14 cellular contexts compared by ENCODE assay signal in the genomic region with DNA sequence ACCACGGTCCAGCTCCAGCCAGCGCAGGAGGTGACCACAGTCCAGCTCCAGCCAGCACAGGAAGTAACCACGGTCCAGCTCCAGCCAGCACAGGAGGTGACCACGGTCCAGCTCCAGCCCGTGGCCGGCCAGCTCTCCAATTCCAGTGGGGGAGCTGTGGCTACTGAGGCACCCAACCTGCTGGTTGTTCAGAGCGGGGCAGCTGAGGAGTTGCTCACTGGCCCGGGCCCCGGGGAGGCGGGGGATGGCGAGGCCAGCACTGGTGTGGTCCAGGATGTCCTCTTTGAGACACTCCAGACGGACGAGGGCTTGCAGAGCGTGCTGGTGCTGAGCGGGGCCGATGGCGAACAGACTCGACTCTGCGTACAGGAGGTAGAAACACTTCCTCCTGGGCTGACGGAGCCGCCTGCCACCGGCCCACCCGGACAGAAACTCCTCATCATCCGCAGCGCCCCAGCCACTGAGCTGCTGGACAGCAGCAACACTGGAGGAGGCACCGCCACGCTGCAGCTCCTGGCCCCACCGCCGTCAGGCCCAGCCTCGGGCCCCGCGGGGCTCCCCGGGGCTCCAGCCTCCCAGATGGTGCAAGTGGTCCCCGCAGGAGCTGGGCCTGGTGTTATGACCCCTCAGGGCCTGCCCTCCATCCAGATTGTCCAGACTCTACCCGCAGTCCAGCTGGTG. TPM values are rescaled to one million over a fixed set of nuclear protein-coding genes. Genes with fewer than 3 reads are reported as not detected.
DNase-seq lines count a peak whose midpoint lies in the region; TF ChIP-seq lines count a peak whose summit lies in the region.
"Had no signal": no experiment of that assay in that cellular context is flagged by ENCODE, and none has a peak within 500 bp of the region (broad histone marks: within the 10 kb centered on the region; RNA-seq: fewer than 3 reads in every experiment).

No MANE protein-coding gene starts in this region.

- H3K27me3 Mint-ChIP-seq in activated CD4-positive, alpha-beta T cell treated with anti-CD3 and anti-CD28 coated beads, Interleukin-2, amount 10 ng/mL, durations not matched to agents 24 days and 14 days = no peaks in the 10 kb centered on the region

- H3K9ac ChIP-seq in fibroblast of lung (ENCODE audit: insufficient read depth, low read length) = peak overlapping the region; percentile 91

- H3K4me3 ChIP-seq in OCI-LY7 (ENCODE audit: low read depth, low read length, poor library complexity, severe bottlenecking) = peak overlapping the region; percentile 76
- H3K4me3 ChIP-seq in fibroblast of lung (replicated peaks in 1 of 4; ENCODE audit: control extremely low read depth in 1 of 4, insufficient read depth in 1 of 4, low read depth in 3 of 4, low read length in 4 of 4) = no peak overlapping the region
- no peak overlapping the region for H3K4me3 ChIP-seq in sigmoid colon

- H3K27ac Mint-ChIP-seq in activated CD4-positive, alpha-beta T cell treated with anti-CD3 and anti-CD28 coated beads, Interleukin-2, amount 10 ng/mL, durations not matched to agents 24 days and 14 days = no peak overlapping the region

- peak overlapping the region; percentile 82 for H3K4me3 Mint-ChIP-seq in activated CD4-positive, alpha-beta T cell treated with anti-CD3 and anti-CD28 coated beads, Interleukin-2, amount 10 ng/mL, durations not matched to agents 24 days and 14 days

- POLR2A ChIA-PET in OCI-LY7 (lab: Charles Lee) = no interaction called here
- POLR2A ChIA-PET in GM10248 (lab: Yijun Ruan, JAX) = no interaction called here

- no peak for TF ChIP-seq EP300 in sigmoid colon (IDR thresholded peaks at IDR 0.05)

- H3K4me2 ChIP-seq in OCI-LY7 (ENCODE audit: low read length) (peak overlapping the region; percentile 78), fibroblast of lung (ENCODE audit: extremely low read depth, insufficient read depth, low read length) (no peak overlapping the region)

- H3K9me3 Mint-ChIP-seq in activated CD4-positive, alpha-beta T cell treated with anti-CD3 and anti-CD28 coated beads, Interleukin-2, amount 10 ng/mL, durations not matched to agents 24 days and 14 days = no peaks in the 10 kb centered on the region

- no peak for TF ChIP-seq POLR2A in sigmoid colon (IDR thresholded peaks at IDR 0.05)

- peaks cover 6% of the 10 kb centered on the region for H3K36me3 Mint-ChIP-seq in activated CD4-positive, alpha-beta T cell treated with anti-CD3 and anti-CD28 coated beads, Interleukin-2, amount 10 ng/mL, durations not matched to agents 24 days and 14 days (ENCODE audit: low read depth)

- H3K79me2 ChIP-seq in OCI-LY7 (ENCODE audit: insufficient read depth, low read depth, low read length) (0 out of 2 replicates have a peak, but pooled peaks cover 2% of the 10 kb centered on the region), fibroblast of lung (ENCODE audit: control insufficient read depth, insufficient read depth, low read length) (peaks cover 15% of the 10 kb centered on the region)

- H4K20me1 ChIP-seq in OCI-LY7 (ENCODE audit: insufficient read depth, low read length) (no peaks in the 10 kb centered on the region), fibroblast of lung (ENCODE audit: control insufficient read depth, extremely low read depth, insufficient read depth, low read length) (no peaks in the 10 kb centered on the region)

- DNase-seq in activated CD4-positive, alpha-beta T cell treated with anti-CD3 and anti-CD28 coated beads, Interleukin-2, amount 10 ng/mL, durations not matched to agents 24 days and 14 days = no peak
- DNase-seq in activated CD4-positive, alpha-beta T cell treated with anti-CD3 and anti-CD28 coated beads, Interleukin-2, amount 50 U/mL, for 1 hour = no peak
- DNase-seq in OCI-LY7 (ENCODE audit: low spot score) (no peak), fibroblast of lung (ENCODE audit: low read depth in 2 of 2) (no peak), sigmoid colon (peak; percentile 69), nucleus accumbens (lab: John Stamatoyannopoulos, UW) (no peak), GM10248 (ENCODE audit: extremely low spot score) (no peak)
- no peak for DNase-seq in central memory CD4-positive, alpha-beta T cell
- DNase-seq: activated gamma-delta T cell treated with Interleukin-2 at 50 U/mL for 16 hours, DMS79 treated with DMSO at 0.1 percent for 48 hours, foreskin melanocyte, NCI-H2081 had no signal

- no peak overlapping the region for H2AFZ ChIP-seq in OCI-LY7 (ENCODE audit: low read length)
- no peak overlapping the region for H2AFZ ChIP-seq in fibroblast of lung (ENCODE audit: low read length)

- H3K27me3 ChIP-seq in fibroblast of lung (ENCODE audit: control insufficient read depth, insufficient read depth, low read length) (no peaks in the 10 kb centered on the region), sigmoid colon (no peaks in the 10 kb centered on the region)

- intact Hi-C loops in activated CD4-positive, alpha-beta T cell treated with anti-CD3 and anti-CD28 coated beads, Interleukin-2, amount 10 ng/mL, durations not matched to agents 24 days and 14 days (cut with micrococcal nuclease) = no loop called here
- intact Hi-C loops in OCI-LY7 (cut with micrococcal nuclease; ENCODE audit: unreplicated experiment) (no loop called here), sigmoid colon (cut with DNase I) (no loop called here)

- no peaks in the 10 kb centered on the region for H3K9me3 ChIP-seq in OCI-LY7 (ENCODE audit: low read length)
- no peaks in the 10 kb centered on the region for H3K9me3 ChIP-seq in fibroblast of lung (ENCODE audit: control insufficient read depth, insufficient read depth, low read depth, low read length)
- no peaks in the 10 kb centered on the region for H3K9me3 ChIP-seq in sigmoid colon

- H3K27ac ChIP-seq in OCI-LY7 (ENCODE audit: low read depth, low read length, poor library complexity, severe bottlenecking) (no peak overlapping the region), fibroblast of lung (ENCODE audit: insufficient read depth, low read length) (peak overlapping the region; percentile 96), sigmoid colon (peak overlapping the region in 3 of 4 donors; percentile 94 to 99 (median 94))

- no TSS peak for BruUV-seq in OCI-LY7 (replicated peaks; lab: Mats Ljungman, UMichigan)

- no peaks in the 10 kb centered on the region for H3K9me2 ChIP-seq in OCI-LY7 (ENCODE audit: insufficient read depth, low read length)

- H3K36me3 ChIP-seq in OCI-LY7 (ENCODE audit: insufficient read depth, low read length) = no peaks in the 10 kb centered on the region; the same call in 1 of the 2 replicates
- H3K36me3 ChIP-seq in fibroblast of lung (ENCODE audit: control insufficient read depth, insufficient read depth, low read length) = peaks cover 13% of the 10 kb centered on the region
- H3K36me3 ChIP-seq in sigmoid colon = peaks cover 0 to 24% (median 14%) of the 10 kb centered on the region in 4 donors

- H3K4me1 ChIP-seq in OCI-LY7 (ENCODE audit: insufficient read depth, low read length, poor library complexity, severe bottlenecking) = peaks cover 42% of the 10 kb centered on the region
- peaks cover 28% of the 10 kb centered on the region for H3K4me1 ChIP-seq in fibroblast of lung (ENCODE audit: control insufficient read depth, extremely low read depth, insufficient read depth, low read length)
- H3K4me1 ChIP-seq in sigmoid colon = peaks cover 0 to 51% (median 48%) of the 10 kb centered on the region in 4 donors

- TF ChIP-seq CTCF in OCI-LY7 (conservative IDR thresholded peaks at IDR 0.05; ENCODE audit: low read length) (no peak), fibroblast of lung (conservative IDR thresholded peaks at IDR 0.05 in 1 of 2, IDR thresholded peaks at IDR 0.05 in 1 of 2; ENCODE audit: low read depth in 1 of 2, low read length in 2 of 2) (no peak), sigmoid colon (IDR thresholded peaks at IDR 0.05) (no peak), GM10248 (IDR thresholded peaks at IDR 0.05; ENCODE audit: control extremely low read depth, extremely low read depth, low read depth, missing control alignments) (no peak)

- 90 to 94% methylated on average over 35 of the region's 35 CpGs for WGBS in sigmoid colon, 2 donors

- peaks cover 12% of the 10 kb centered on the region for H3K4me1 Mint-ChIP-seq in activated CD4-positive, alpha-beta T cell treated with anti-CD3 and anti-CD28 coated beads, Interleukin-2, amount 10 ng/mL, durations not matched to agents 24 days and 14 days

- CTCF ChIA-PET in OCI-LY7 (lab: Charles Lee; ENCODE audit: unreplicated experiment) (no interaction called here), GM10248 (lab: Yijun Ruan, JAX) (interaction anchor here (0.8 to 6.3 kb wide), 5 partner anchors 10 to 207 kb away, joined by 3 to 44 read pairs (median 6); no protein-coding TSS in a partner anchor)

RNA-seq across cellular contexts. Expression of a gene that starts 1.2 kb away (rescaled TPM):
- 21.7 and 23.4 TPM in 2 replicates for total RNA-seq in activated CD4-positive, alpha-beta T cell treated with anti-CD3 and anti-CD28 coated beads, Interleukin-2, amount 10 ng/mL, durations not matched to agents 24 days and 14 days
- 29.1 and 33.2 TPM in 2 replicates for total RNA-seq in OCI-LY7 (2014; rRNA removed; shearing (Covaris generic))
- total RNA-seq in OCI-LY7 (2022) = 24.2 and 28.3 TPM in 2 replicates
- 12.1 and 18.2 TPM in 2 replicates for total RNA-seq in fibroblast of lung
- 18.3 and 19.3 TPM in 2 replicates for polyA plus RNA-seq in fibroblast of lung
- 36.3 and 47.2 TPM in 2 replicates for polyA plus RNA-seq in fibroblast of lung (2012)
- polyA minus RNA-seq in fibroblast of lung (ENCODE audit: low replicate concordance) = 15.7 and 40.5 TPM in 2 replicates
- total RNA-seq in sigmoid colon = 10 to 100 TPM in 1 of 4 donors, 1 to 10 TPM in 3; 6.4 to 10.5 (median 8.4) TPM
- 10 to 100 TPM in 1 of 3 donors, 1 to 10 TPM in 2; 1.4 to 13.7 (median 2.4) TPM for polyA plus RNA-seq in sigmoid colon

RNA-seq across cellular contexts. Expression of a gene that starts 4.4 kb away (rescaled TPM):
- 0.19 and 0.21 TPM in 2 replicates for total RNA-seq in activated CD4-positive, alpha-beta T cell treated with anti-CD3 and anti-CD28 coated beads, Interleukin-2, amount 10 ng/mL, durations not matched to agents 24 days and 14 days
- total RNA-seq in OCI-LY7 (2014; rRNA removed; shearing (Covaris generic)) = 0.23 and 0.50 TPM in 2 replicates
- total RNA-seq in OCI-LY7 (2022) = 1.7 and 2.7 TPM in 2 replicates
- total RNA-seq in fibroblast of lung = 19.3 and 19.7 TPM in 2 replicates
- polyA plus RNA-seq in fibroblast of lung = 2.1 and 3.0 TPM in 2 replicates
- 20.2 and 42.7 TPM in 2 replicates for polyA plus RNA-seq in fibroblast of lung (2012)
- polyA minus RNA-seq in fibroblast of lung (ENCODE audit: low replicate concordance) = 8.9 and 28.3 TPM in 2 replicates
- total RNA-seq in sigmoid colon = 10 to 100 TPM in 3 of 4 donors, 1 to 10 TPM in 1; 9.9 to 66.7 (median 19.2) TPM
- 1 to 10 TPM in 2 of 3 donors, not detected in 1; 1.2 to 3.8 TPM for polyA plus RNA-seq in sigmoid colon

RNA-seq across cellular contexts. Expression of a gene that starts 7.4 kb away (rescaled TPM):
- 8.8 and 10.0 TPM in 2 replicates for total RNA-seq in activated CD4-positive, alpha-beta T cell treated with anti-CD3 and anti-CD28 coated beads, Interleukin-2, amount 10 ng/mL, durations not matched to agents 24 days and 14 days
- 1.8 and 5.2 TPM in 2 replicates for total RNA-seq in OCI-LY7 (2014; rRNA removed; shearing (Covaris generic))
- total RNA-seq in OCI-LY7 (2022) (8.6 and 10.6 TPM in 2 replicates), fibroblast of lung (0.77 and 1.3 TPM in 2 replicates), sigmoid colon (10 to 100 TPM in 1 of 4 donors, 1 to 10 TPM in 3; 1.4 to 15.0 (median 3.7) TPM)
- polyA plus RNA-seq in fibroblast of lung (0.49 and 0.86 TPM in 2 replicates), sigmoid colon (10 to 100 TPM in 1 of 3 donors, 1 to 10 TPM in 2; 1.8 to 10.1 (median 2.5) TPM)
- 3.0 and 4.4 TPM in 2 replicates for polyA plus RNA-seq in fibroblast of lung (2012)
- 1.1 and 1.5 TPM in 2 replicates for polyA minus RNA-seq in fibroblast of lung (ENCODE audit: low replicate concordance)

RNA-seq across cellular contexts. Expression of a gene that starts 19.3 kb away (rescaled TPM):
- total RNA-seq in activated CD4-positive, alpha-beta T cell treated with anti-CD3 and anti-CD28 coated beads, Interleukin-2, amount 10 ng/mL, durations not matched to agents 24 days and 14 days = not detected in 2 replicates
- not detected in 2 replicates for total RNA-seq in OCI-LY7 (2014; rRNA removed; shearing (Covaris generic))
- total RNA-seq in OCI-LY7 (2022) (not detected in 2 replicates), fibroblast of lung (not detected in 2 replicates), sigmoid colon (not detected)
- polyA plus RNA-seq in fibroblast of lung (not detected in 2 replicates), sigmoid colon (under 1 TPM in 1 of 3 donors, not detected in 2; 0.07 TPM)
- polyA plus RNA-seq in fibroblast of lung (2012) = not detected in 2 replicates
- polyA minus RNA-seq in fibroblast of lung (ENCODE audit: low replicate concordance) = not detected in 2 replicates
- total RNA-seq: liver, sciatic nerve had no signal
- polyA plus RNA-seq: liver had no signal

RNA-seq across cellular contexts. Expression of a gene that starts 22.4 kb away (rescaled TPM):
- total RNA-seq in activated CD4-positive, alpha-beta T cell treated with anti-CD3 and anti-CD28 coated beads, Interleukin-2, amount 10 ng/mL, durations not matched to agents 24 days and 14 days = 34.2 and 35.2 TPM in 2 replicates
- 89.5 and 115 TPM in 2 replicates for total RNA-seq in OCI-LY7 (2014; rRNA removed; shearing (Covaris generic))
- 37.0 and 37.7 TPM in 2 replicates for total RNA-seq in OCI-LY7 (2022)
- total RNA-seq in fibroblast of lung = 34.2 and 35.5 TPM in 2 replicates
- polyA plus RNA-seq in fibroblast of lung = 24.8 and 27.7 TPM in 2 replicates
- polyA plus RNA-seq in fibroblast of lung (2012) = 47.5 and 61.6 TPM in 2 replicates
- polyA minus RNA-seq in fibroblast of lung (ENCODE audit: low replicate concordance) = 22.3 and 31.8 TPM in 2 replicates
- total RNA-seq in sigmoid colon = 100 to 1,000 TPM in 2 of 4 donors, 10 to 100 TPM in 2; 90.3 to 114 (median 101) TPM
- polyA plus RNA-seq in sigmoid colon = 100 to 1,000 TPM; 147 to 173 (median 162) TPM
